17 cellular contexts compared by ENCODE assay signal in the genomic region with DNA sequence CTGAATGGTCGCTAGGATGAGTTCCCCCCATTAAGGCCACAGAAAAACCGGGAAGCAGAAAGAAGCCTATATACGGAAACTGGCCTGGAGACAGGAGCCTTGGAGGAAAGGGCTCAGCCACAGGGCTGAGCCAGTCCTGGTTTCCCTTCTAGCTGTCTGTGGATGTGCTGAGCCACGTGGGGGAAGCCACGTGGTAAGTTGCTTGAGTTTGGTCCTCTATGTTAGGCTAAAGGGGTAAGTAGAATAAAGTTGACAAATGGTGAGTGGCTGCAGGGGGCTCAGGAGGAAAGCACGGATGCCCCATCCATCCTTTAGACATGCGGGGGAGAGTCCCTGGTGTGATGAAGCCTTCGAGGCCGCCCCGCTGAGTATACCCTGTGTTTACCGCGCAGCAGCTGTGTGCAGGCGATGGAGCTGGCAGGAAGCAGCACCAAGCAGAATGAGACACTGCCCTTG. TPM values are rescaled to one million over a fixed set of nuclear protein-coding genes. Genes with fewer than 3 reads are reported as not detected.
A peak's percentile ranks its signal among the peaks of the same experiment; 100 is the strongest.
DNase-seq lines count a peak whose midpoint lies in the region; ATAC-seq, FAIRE-seq and TF ChIP-seq lines count a peak whose summit lies in the region.
"Had no signal": no experiment of that assay in that cellular context is flagged by ENCODE, and none has a peak within 500 bp of the region (broad histone marks: within the 10 kb centered on the region; RNA-seq: fewer than 3 reads in every experiment).

No MANE protein-coding gene starts in this region.

- H2AK5ac ChIP-seq in IMR-90 (ENCODE audit: low read depth, low read length) (no peak overlapping the region), H1 (ENCODE audit: low read depth, low read length) (no peak overlapping the region), neuronal stem cell (ENCODE audit: low read depth, low read length) (no peak overlapping the region)

- peaks cover 24% of the 10 kb centered on the region for H3K4me1 Mint-ChIP-seq in GM23338
- no peaks in the 10 kb centered on the region for H3K4me1 Mint-ChIP-seq in type B pancreatic cell (ENCODE audit: unreplicated experiment)
- peaks cover 14% of the 10 kb centered on the region for H3K4me1 Mint-ChIP-seq in nephron progenitor cell
- H3K4me1 Mint-ChIP-seq: B cell had no signal

- BruUV-seq in IMR-90 (replicated peaks; lab: Mats Ljungman, UMichigan), result no TSS peak

- no peaks in the 10 kb centered on the region for H3F3A ChIP-seq in GM23338 (replicated peaks; ENCODE audit: low read depth)

- DNase-seq in GM23338 (ENCODE audit: low spot score) (peak; percentile 13), IMR-90 (no peak), H1 (ENCODE audit: low read depth in 1 of 2, low spot score in 2 of 2) (no peak), neuronal stem cell (ENCODE audit: low spot score) (no peak), type B pancreatic cell (ENCODE audit: extremely low spot score, unreplicated experiment) (no peak), DMS53 treated with DMSO at 0.1 percent for 48 hours (lab: John Stamatoyannopoulos, UW; ENCODE audit: unreplicated experiment) (no peak), nephron progenitor cell (no peak)
- DNase-seq: Calu3; CD8-positive, alpha-beta T cell; DND-41; EL; GOT3; KBM-7 had no signal

- H3K4me2 ChIP-seq in GM23338 (no peak overlapping the region), IMR-90 (ENCODE audit: low read depth, low read length) (no peak overlapping the region), H1 (ENCODE audit: insufficient read depth in 1 of 2, low read depth in 2 of 2, low read length in 2 of 2) (no peak overlapping the region; a peak in 1 of 4 replicates), neuronal stem cell (ENCODE audit: insufficient read depth, low read length, poor library complexity, severe bottlenecking) (no peak overlapping the region)
- H3K4me2 ChIP-seq: BLaER1 treated with 17β-estradiol and CSF1 and Interleukin-3, amounts not matched to agents 10 nM and 100 nM had no signal

- intact Hi-C loops in IMR-90 (cut with micrococcal nuclease), result no loop called here

- 40% methylated on average over 9 of the region's 13 CpGs; no CpG with 5 or more reads in 1 of the 2 experiments for WGBS in IMR-90 (ENCODE audit: extremely low coverage in 2 of 2, insufficient read length in 1 of 2), 2 experiments
- WGBS in H1 (ENCODE audit: extremely low coverage in 1 of 2, insufficient coverage in 1 of 2, insufficient read length in 1 of 2, insufficient replicate concordance in 2 of 2, low coverage in 1 of 2, low lambda C conversion rate in 2 of 2, missing lambda C conversion rate in 1 of 2), 2 experiments, result 52% methylated on average over 13 of the region's 13 CpGs; no CpG with 5 or more reads in 1 of the 2 experiments
- no CpG with 5 or more reads among the region's 13 CpGs for WGBS in neuronal stem cell (ENCODE audit: extremely low coverage in 2 of 2, insufficient read length in 2 of 2, insufficient replicate concordance in 1 of 2), 2 donors

- H4K91ac ChIP-seq in IMR-90 (ENCODE audit: insufficient read depth, low read depth, low read length) (no peak overlapping the region), H1 (replicated peaks; ENCODE audit: insufficient read length, low read length) (peak overlapping the region; percentile 75), neuronal stem cell (ENCODE audit: low read depth, low read length, poor library complexity) (peak overlapping the region; percentile 13)

- H3K27me3 ChIP-seq in GM23338 (ENCODE audit: insufficient read depth), result no peaks in the 10 kb centered on the region
- no peaks in the 10 kb centered on the region for H3K27me3 ChIP-seq in IMR-90 (ENCODE audit: control insufficient read depth, insufficient read depth, low read length)
- no peaks in the 10 kb centered on the region for H3K27me3 ChIP-seq in H1 (replicated peaks in 1 of 4; ENCODE audit: control insufficient read depth in 3 of 4, extremely low read depth in 1 of 4, insufficient read depth in 3 of 4, low read length in 3 of 4)
- no peaks in the 10 kb centered on the region for H3K27me3 ChIP-seq in neuronal stem cell (ENCODE audit: control insufficient read depth in 3 of 3, insufficient read depth in 3 of 3, low read depth in 1 of 3, low read length in 3 of 3)
- H3K27me3 ChIP-seq: BLaER1 treated with 17β-estradiol and CSF1 and Interleukin-3, amounts not matched to agents 10 nM and 100 nM had no signal

- no peak overlapping the region for H4K8ac ChIP-seq in IMR-90 (ENCODE audit: low read depth in 2 of 2, low read length in 2 of 2)
- H4K8ac ChIP-seq in H1 (ENCODE audit: extremely low read depth, insufficient read depth, low read length), result no peak overlapping the region
- H4K8ac ChIP-seq in neuronal stem cell (ENCODE audit: low read depth, low read length), result no peak overlapping the region

- H3K36me3 Mint-ChIP-seq in GM23338 (ENCODE audit: low read depth), result no peaks in the 10 kb centered on the region; the same call in 1 of the 3 replicates
- no peaks in the 10 kb centered on the region for H3K36me3 Mint-ChIP-seq in type B pancreatic cell
- H3K36me3 Mint-ChIP-seq in nephron progenitor cell (ENCODE audit: low read depth), result no peaks in the 10 kb centered on the region
- H3K36me3 Mint-ChIP-seq: CD8-positive, alpha-beta T cell had no signal

- H4K20me1 ChIP-seq in GM23338 (replicated peaks; ENCODE audit: insufficient read depth) (no peaks in the 10 kb centered on the region), IMR-90 (ENCODE audit: insufficient read depth, low read length) (no peaks in the 10 kb centered on the region), H1 (replicated peaks in 1 of 2; ENCODE audit: control insufficient read depth in 1 of 2, insufficient read depth in 2 of 2, low read length in 2 of 2) (no peaks in the 10 kb centered on the region)
- H4K20me1 ChIP-seq: BLaER1 treated with 17β-estradiol and CSF1 and Interleukin-3, amounts not matched to agents 10 nM and 100 nM had no signal

- no peaks in the 10 kb centered on the region; the same call in 1 of the 2 replicates for H3K9me2 ChIP-seq in GM23338 (ENCODE audit: insufficient read depth)

- in situ Hi-C loops in IMR-90 (cut with MboI; ENCODE audit: low sequenced_read_pairs), result no loop called here

- H3K36me3 ChIP-seq in GM23338 (ENCODE audit: insufficient read depth), result no peaks in the 10 kb centered on the region
- H3K36me3 ChIP-seq in IMR-90 (ENCODE audit: control insufficient read depth, insufficient read depth, low read length), result no peaks in the 10 kb centered on the region
- H3K36me3 ChIP-seq in H1 (ENCODE audit: control insufficient read depth in 2 of 4, insufficient read depth in 4 of 4, low read length in 3 of 4), result no peaks in the 10 kb centered on the region; a peak in 1 of 8 replicates
- no peaks in the 10 kb centered on the region for H3K36me3 ChIP-seq in neuronal stem cell (replicated peaks in 1 of 2; ENCODE audit: control insufficient read depth in 2 of 2, insufficient read depth in 2 of 2, low read length in 2 of 2)
- H3K36me3 ChIP-seq: BLaER1 treated with 17β-estradiol and CSF1 and Interleukin-3, amounts not matched to agents 10 nM and 100 nM; HAP-1 had no signal

- no peak overlapping the region for H2BK120ac ChIP-seq in IMR-90 (ENCODE audit: low read depth, low read length)
- no peak overlapping the region for H2BK120ac ChIP-seq in H1 (replicated peaks; ENCODE audit: low read depth, low read length)
- no peak overlapping the region for H2BK120ac ChIP-seq in neuronal stem cell (ENCODE audit: low read depth, low read length)

- dilution Hi-C loops in IMR-90 (cut with HindIII; ENCODE audit: low sequenced_read_pairs, unreplicated experiment), result no loop called here

- H3K18ac ChIP-seq in IMR-90 (ENCODE audit: low read depth, low read length), result no peak overlapping the region
- no peak overlapping the region for H3K18ac ChIP-seq in H1 (ENCODE audit: extremely low read depth, low read length)
- H3K18ac ChIP-seq in neuronal stem cell (ENCODE audit: low read length), result no peak overlapping the region

- H3K27ac ChIP-seq in GM23338 (ENCODE audit: low read depth) (no peak overlapping the region), IMR-90 (ENCODE audit: insufficient read depth, low read length) (no peak overlapping the region), H1 (ENCODE audit: low read depth, low read length) (no peak overlapping the region), neuronal stem cell (replicated peaks; ENCODE audit: low read length) (no peak overlapping the region)
- H3K27ac ChIP-seq: BLaER1 treated with 17β-estradiol and CSF1 and Interleukin-3, amounts not matched to agents 10 nM and 100 nM had no signal

- H3K4ac ChIP-seq in IMR-90 (ENCODE audit: low read depth, low read length) (no peak overlapping the region), H1 (replicated peaks; ENCODE audit: insufficient read length, low read depth, low read length) (no peak overlapping the region), neuronal stem cell (ENCODE audit: low read length) (no peak overlapping the region)

- H3K9me3 ChIP-seq in IMR-90 (ENCODE audit: control insufficient read depth, insufficient read depth, low read length) (no peaks in the 10 kb centered on the region), H1 (ENCODE audit: insufficient read depth in 2 of 2, low read depth in 1 of 2, low read length in 1 of 2) (no peaks in the 10 kb centered on the region), neuronal stem cell (replicated peaks in 1 of 2; ENCODE audit: control insufficient read depth in 2 of 2, insufficient read depth in 1 of 2, low read depth in 1 of 2, low read length in 2 of 2) (no peaks in the 10 kb centered on the region)
- H3K9me3 ChIP-seq: HAP-1 had no signal

- peak; percentile 70 for ATAC-seq in GM23338
- no peak for ATAC-seq in IMR-90 (ENCODE audit: low read depth)
- ATAC-seq: CD8-positive, alpha-beta T cell; GM12878 had no signal

- no peak overlapping the region for H4K5ac ChIP-seq in IMR-90 (ENCODE audit: low read depth, low read length)
- H4K5ac ChIP-seq in H1 (ENCODE audit: insufficient read length, low read depth, low read length), result no peak overlapping the region

- peak overlapping the region; percentile 34 for H2AK9ac ChIP-seq in IMR-90 (replicated peaks; ENCODE audit: low read depth, low read length, poor library complexity)

- H3K4me3 ChIP-seq in GM23338, result no peak overlapping the region
- no peak overlapping the region for H3K4me3 ChIP-seq in IMR-90 (ENCODE audit: insufficient read depth, low read depth, low read length)
- no peak overlapping the region for H3K4me3 ChIP-seq in H1 (ENCODE audit: extremely low read depth in 1 of 4, insufficient read depth in 2 of 4, low read depth in 3 of 4, low read length in 4 of 4)
- no peak overlapping the region for H3K4me3 ChIP-seq in neuronal stem cell (ENCODE audit: low read length in 2 of 2)
- H3K4me3 ChIP-seq: BLaER1 treated with 17β-estradiol and CSF1 and Interleukin-3, amounts not matched to agents 10 nM and 100 nM; GM12878; HAP-1 had no signal

- no peak for TF ChIP-seq EP300 in H1 (IDR thresholded peaks at IDR 0.05; ENCODE audit: borderline replicate concordance in 1 of 2, low read depth in 2 of 2, low read length in 2 of 2)

- H3K23me2 ChIP-seq in H1 (ENCODE audit: low read depth, low read length), result no peaks in the 10 kb centered on the region

- no peak for FAIRE-seq in H1 (lab: Jason Lieb, UNC)
- FAIRE-seq: GM12878 had no signal

- H3K79me2 ChIP-seq in GM23338 (replicated peaks; ENCODE audit: insufficient read depth), result no peaks in the 10 kb centered on the region
- H3K79me2 ChIP-seq in H1 (ENCODE audit: control insufficient read depth in 1 of 2, insufficient read depth in 2 of 2, low read length in 2 of 2), result no peaks in the 10 kb centered on the region

- peaks cover 8% of the 10 kb centered on the region for H3K27me3 Mint-ChIP-seq in GM23338 (ENCODE audit: insufficient read depth, low read depth, poor library complexity)
- no peaks in the 10 kb centered on the region for H3K27me3 Mint-ChIP-seq in type B pancreatic cell
- H3K27me3 Mint-ChIP-seq in nephron progenitor cell (ENCODE audit: low read depth, poor library complexity), result peaks cover 17% of the 10 kb centered on the region
- H3K27me3 Mint-ChIP-seq: B cell had no signal

- TF ChIP-seq RAD21 in IMR-90 (IDR thresholded peaks at IDR 0.05; ENCODE audit: low read length) (no peak), H1 (IDR thresholded peaks at IDR 0.05 in 1 of 2, conservative IDR thresholded peaks at IDR 0.05 in 1 of 2; ENCODE audit: low read depth in 2 of 2, low read length in 2 of 2) (no peak)

- H2AFZ ChIP-seq in GM23338 (0 out of 2 replicates have a peak overlapping the region, but pooled peaks have one; percentile 38), IMR-90 (replicated peaks; ENCODE audit: low read length, poor library complexity) (peak overlapping the region; percentile 69), H1 (ENCODE audit: low read length) (no peak overlapping the region), neuronal stem cell (ENCODE audit: low read length) (peak overlapping the region; percentile 53)

- CTCF ChIA-PET in IMR-90 (lab: Yijun Ruan, JAX), result no interaction called here
- CTCF ChIA-PET in H1 (lab: Charles Lee; ENCODE audit: partially characterized antibody), result interaction anchor here (1.0 to 1.4 kb wide), 5 partner anchors 11 to 363 kb away, joined by 3 to 6 read pairs (median 4); no protein-coding TSS in a partner anchor

- H2BK5ac ChIP-seq in IMR-90 (ENCODE audit: low read depth, low read length, poor library complexity, severe bottlenecking) (no peak overlapping the region), H1 (ENCODE audit: low read depth, low read length) (peak overlapping the region; percentile 74; the same call in 1 of the 2 replicates), neuronal stem cell (ENCODE audit: low read length) (no peak overlapping the region)

- H3K9me3 Mint-ChIP-seq in GM23338 (peaks cover 7% of the 10 kb centered on the region; the same call in 2 of the 3 replicates), type B pancreatic cell (no peaks in the 10 kb centered on the region), nephron progenitor cell (no peaks in the 10 kb centered on the region)
- H3K9me3 Mint-ChIP-seq: CD8-positive, alpha-beta T cell had no signal

- no peak overlapping the region for H3K56ac ChIP-seq in IMR-90 (ENCODE audit: extremely low read depth, insufficient read depth, low read length)
- no peak overlapping the region for H3K56ac ChIP-seq in H1 (replicated peaks; ENCODE audit: insufficient read length, low read depth, low read length)

- no peak for TF ChIP-seq CTCF in GM23338 (conservative IDR thresholded peaks at IDR 0.05; ENCODE audit: low read depth in 2 of 2)
- TF ChIP-seq CTCF in IMR-90 (conservative IDR thresholded peaks at IDR 0.05; ENCODE audit: low read depth, low read length), result no peak
- TF ChIP-seq CTCF in H1 (IDR thresholded peaks at IDR 0.05; ENCODE audit: control extremely low read depth in 1 of 3, insufficient read depth in 1 of 3, low read depth in 1 of 3, low read length in 3 of 3), result no peak
- no peak for TF ChIP-seq CTCF in type B pancreatic cell (conservative IDR thresholded peaks at IDR 0.05)
- no peak for TF ChIP-seq CTCF in nephron progenitor cell (IDR thresholded peaks at IDR 0.05)

- H3K9me1 ChIP-seq in IMR-90 (ENCODE audit: insufficient read depth, low read length), result no peaks in the 10 kb centered on the region

- H2BK20ac ChIP-seq in IMR-90 (ENCODE audit: low read depth, low read length), result no peak overlapping the region
- H2BK20ac ChIP-seq in H1 (ENCODE audit: low read length), result 0 out of 2 replicates have a peak overlapping the region, but pooled peaks have one; percentile 43

- H3K14ac ChIP-seq in IMR-90 (replicated peaks; ENCODE audit: low read depth, low read length), result no peak overlapping the region
- H3K14ac ChIP-seq in H1 (ENCODE audit: insufficient read length), result no peak overlapping the region
- H3K14ac ChIP-seq in neuronal stem cell (ENCODE audit: low read length), result no peak overlapping the region

- H3K9ac ChIP-seq in IMR-90 (ENCODE audit: low read depth, low read length), result no peak overlapping the region
- no peak overlapping the region for H3K9ac ChIP-seq in H1 (replicated peaks in 1 of 4; ENCODE audit: extremely low read depth in 1 of 4, low read depth in 3 of 4, low read length in 3 of 4)
- no peak overlapping the region for H3K9ac ChIP-seq in neuronal stem cell (ENCODE audit: low read depth, low read length, poor library complexity)
- H3K9ac ChIP-seq: BLaER1 treated with 17β-estradiol and CSF1 and Interleukin-3, amounts not matched to agents 10 nM and 100 nM had no signal

- H3K4me3 Mint-ChIP-seq in GM23338, result no peak overlapping the region
- no peak overlapping the region for H3K4me3 Mint-ChIP-seq in type B pancreatic cell
- no peak overlapping the region for H3K4me3 Mint-ChIP-seq in nephron progenitor cell
- H3K4me3 Mint-ChIP-seq: B cell; CD8-positive, alpha-beta T cell had no signal

- H2BK12ac ChIP-seq in H1 (ENCODE audit: low read depth, low read length) (0 out of 2 replicates have a peak overlapping the region, but pooled peaks have one; percentile 14), neuronal stem cell (ENCODE audit: low read length) (no peak overlapping the region)

- H3K4me1 ChIP-seq in GM23338 (ENCODE audit: insufficient read depth) (0 out of 2 replicates have a peak, but pooled peaks cover 4% of the 10 kb centered on the region), IMR-90 (ENCODE audit: control insufficient read depth, insufficient read depth, low read length) (no peaks in the 10 kb centered on the region), H1 (replicated peaks in 1 of 4; ENCODE audit: control insufficient read depth in 3 of 4, insufficient read depth in 4 of 4, low read length in 3 of 4) (peaks cover 0 to 7% (median 3%) of the 10 kb centered on the region in 4 experiments; a peak in 3 of 7 replicates), neuronal stem cell (ENCODE audit: control insufficient read depth in 2 of 2, insufficient read depth in 1 of 2, low read depth in 1 of 2, low read length in 2 of 2) (peaks cover 5 to 7% of the 10 kb centered on the region in 2 donors)

- H3K79me1 ChIP-seq in IMR-90 (ENCODE audit: low read depth in 1 of 2, low read length in 2 of 2) (no peaks in the 10 kb centered on the region), H1 (ENCODE audit: low read depth, low read length) (no peaks in the 10 kb centered on the region), neuronal stem cell (ENCODE audit: low read depth, low read length) (no peaks in the 10 kb centered on the region)

- 0 out of 2 replicates have a peak overlapping the region, but pooled peaks have one; percentile 75 for H3K27ac Mint-ChIP-seq in GM23338
- H3K27ac Mint-ChIP-seq in type B pancreatic cell, result no peak overlapping the region
- no peak overlapping the region for H3K27ac Mint-ChIP-seq in nephron progenitor cell
- H3K27ac Mint-ChIP-seq: B cell; CD8-positive, alpha-beta T cell had no signal

- H3K23ac ChIP-seq in IMR-90 (ENCODE audit: low read depth, low read length) (no peak overlapping the region), H1 (ENCODE audit: insufficient read length) (no peak overlapping the region), neuronal stem cell (ENCODE audit: low read depth, low read length, poor library complexity) (no peak overlapping the region)

- TF ChIP-seq POLR2A in IMR-90 (IDR thresholded peaks at IDR 0.05; ENCODE audit: low read depth, low read length) (no peak), H1 (IDR thresholded peaks at IDR 0.05; ENCODE audit: control extremely low read depth in 1 of 2, low read depth in 2 of 2, low read length in 2 of 2) (no peak)

- POLR2A ChIA-PET in IMR-90 (lab: Charles Lee; ENCODE audit: unreplicated experiment), result no interaction called here
- POLR2A ChIA-PET in H1 (lab: Charles Lee; ENCODE audit: partially characterized antibody), result interaction anchor here (1.0 kb wide), 1 partner anchor 56 kb away, joined by 3 read pairs; no protein-coding TSS in a partner anchor

- H2BK15ac ChIP-seq in IMR-90 (ENCODE audit: low read depth, low read length) (no peak overlapping the region), H1 (ENCODE audit: low read length) (no peak overlapping the region), neuronal stem cell (ENCODE audit: low read length) (no peak overlapping the region)

RNA-seq across cellular contexts. Expression of a gene that starts 26.0 kb away (rescaled TPM):
- total RNA-seq in GM23338 (2014; rRNA removed; shearing (Covaris generic)), result 87.5 and 129 TPM in 2 replicates
- 1,174 and 1,292 TPM in 2 replicates for polyA plus RNA-seq in GM23338 (2016; fragmentation: Nextera tagmentation; extraction: Ambion mirVana)
- 37.6 and 75.0 TPM in 2 replicates for total RNA-seq in IMR-90 (2012; rRNA removed)
- 69.5 and 72.3 TPM in 2 replicates for polyA plus RNA-seq in IMR-90 (2012; rRNA removed)
- 11.0 and 33.7 TPM in 2 replicates for polyA plus RNA-seq in IMR-90 (2012; cell fraction: cytosol; rRNA removed)
- 2.3 and 22.9 TPM in 2 replicates for polyA plus RNA-seq in IMR-90 (2012; cell fraction: nucleus; rRNA removed; ENCODE audit: low replicate concordance)
- total RNA-seq in H1 (2021; fragmentation: NEBNext Ultra II Directional; extraction: Animal tissue kit (Norgen Biotek cat#: 25700)), result 364 and 367 TPM in 2 replicates
- 38.0 and 75.3 TPM in 2 replicates for polyA plus RNA-seq in H1 (2011; rRNA removed)
- 69.4 TPM for polyA plus RNA-seq in H1 (2011; cell fraction: cytosol; rRNA removed)
- polyA plus RNA-seq in H1 (2011; cell fraction: nucleus; rRNA removed), result 16.0 TPM
- 220 to 371 TPM (median 242 TPM) in 4 replicates for polyA plus RNA-seq in H1 (2012, experiment 1 of 2)
- 140 TPM for polyA plus RNA-seq in H1 (2012, experiment 2 of 2)
- 152 TPM for polyA plus RNA-seq in H1 (2013, experiment 1 of 2)
- polyA plus RNA-seq in H1 (2013, experiment 2 of 2), result 153 TPM
- polyA minus RNA-seq in H1 (2011; rRNA and poly(A)+ RNA removed), result 13.4 and 19.3 TPM in 2 replicates
- polyA minus RNA-seq in H1 (2011; cell fraction: cytosol; rRNA and poly(A)+ RNA removed), result 19.4 TPM
- 33.6 TPM for polyA minus RNA-seq in H1 (2011; cell fraction: nucleus; rRNA and poly(A)+ RNA removed)
- polyA plus RNA-seq in neuronal stem cell (2013, experiment 1 of 2), result 156 TPM
- polyA plus RNA-seq in neuronal stem cell (2013, experiment 2 of 2), result 157 TPM
- 210 and 232 TPM in 2 replicates for total RNA-seq in type B pancreatic cell (ENCODE audit: low replicate concordance)

RNA-seq across cellular contexts. Expression of a gene that starts 52.5 kb away (rescaled TPM):
- total RNA-seq in GM23338 (2014; rRNA removed; shearing (Covaris generic)), result 21.4 and 25.4 TPM in 2 replicates
- 10.5 and 11.3 TPM in 2 replicates for polyA plus RNA-seq in GM23338 (2016; fragmentation: Nextera tagmentation; extraction: Ambion mirVana)
- 12.7 and 16.4 TPM in 2 replicates for total RNA-seq in IMR-90 (2012; rRNA removed)
- polyA plus RNA-seq in IMR-90 (2012; rRNA removed), result 22.4 and 36.9 TPM in 2 replicates
- 18.2 and 24.6 TPM in 2 replicates for polyA plus RNA-seq in IMR-90 (2012; cell fraction: cytosol; rRNA removed)
- 41.2 and 51.8 TPM in 2 replicates for polyA plus RNA-seq in IMR-90 (2012; cell fraction: nucleus; rRNA removed; ENCODE audit: low replicate concordance)
- 26.2 and 26.5 TPM in 2 replicates for total RNA-seq in H1 (2021; fragmentation: NEBNext Ultra II Directional; extraction: Animal tissue kit (Norgen Biotek cat#: 25700))
- 8.3 and 10.8 TPM in 2 replicates for polyA plus RNA-seq in H1 (2011; rRNA removed)
- 10.7 TPM for polyA plus RNA-seq in H1 (2011; cell fraction: cytosol; rRNA removed)
- 17.0 TPM for polyA plus RNA-seq in H1 (2011; cell fraction: nucleus; rRNA removed)
- 10.4 to 14.1 TPM (median 13.4 TPM) in 4 replicates for polyA plus RNA-seq in H1 (2012, experiment 1 of 2)
- 4.8 TPM for polyA plus RNA-seq in H1 (2012, experiment 2 of 2)
- polyA plus RNA-seq in H1 (2013, experiment 1 of 2), result 8.5 TPM
- 8.7 TPM for polyA plus RNA-seq in H1 (2013, experiment 2 of 2)
- 11.9 and 13.9 TPM in 2 replicates for polyA minus RNA-seq in H1 (2011; rRNA and poly(A)+ RNA removed)
- polyA minus RNA-seq in H1 (2011; cell fraction: cytosol; rRNA and poly(A)+ RNA removed), result 15.9 TPM
- 15.9 TPM for polyA minus RNA-seq in H1 (2011; cell fraction: nucleus; rRNA and poly(A)+ RNA removed)
- 13.5 TPM for polyA plus RNA-seq in neuronal stem cell (2013, experiment 1 of 2)
- 14.1 TPM for polyA plus RNA-seq in neuronal stem cell (2013, experiment 2 of 2)
- 14.6 and 17.8 TPM in 2 replicates for total RNA-seq in type B pancreatic cell (ENCODE audit: low replicate concordance)
